14 cellular contexts compared by ENCODE assay signal in genomic region chr2:62698653-62699052, GRCh38.
"Had no signal": no experiment of that assay in that cellular context is flagged by ENCODE, and none has a peak within 500 bp of the region (broad histone marks: within the 10 kb centered on the region; RNA-seq: fewer than 3 reads in every experiment).

No MANE protein-coding gene starts in this region.

- H3K4me1 ChIP-seq: parathyroid adenoma had no signal

- H3K36me3 Mint-ChIP-seq: activated naive CD4-positive, alpha-beta T cell treated with anti-CD3 and anti-CD28 coated beads, Interleukin-2, amount 10 ng/mL, durations not matched to agents 7 days and 5 days; naive B cell had no signal

- ATAC-seq: activated CD4-positive, alpha-beta T cell treated with anti-CD3 and anti-CD28 coated beads for 36 hours had no signal

- H3K4me1 Mint-ChIP-seq: activated CD4-positive, alpha-beta memory T cell treated with anti-CD3 and anti-CD28 coated beads, Interleukin-2, amount 10 ng/mL, durations not matched to agents 7 days and 5 days; activated CD4-positive, alpha-beta T cell treated with anti-CD3 and anti-CD28 coated beads for 36 hours; activated naive CD4-positive, alpha-beta T cell treated with anti-CD3 and anti-CD28 coated beads, Interleukin-2, amount 10 ng/mL, durations not matched to agents 7 days and 5 days; naive B cell had no signal

- H3K27ac ChIP-seq: parathyroid adenoma, skin epidermis had no signal

- H3K4me3 ChIP-seq: lung, skin epidermis had no signal

- H3K4me3 Mint-ChIP-seq: activated CD4-positive, alpha-beta memory T cell treated with anti-CD3 and anti-CD28 coated beads, Interleukin-2, amount 10 ng/mL, durations not matched to agents 7 days and 5 days; activated CD4-positive, alpha-beta T cell treated with anti-CD3 and anti-CD28 coated beads for 36 hours; activated naive CD4-positive, alpha-beta T cell treated with anti-CD3 and anti-CD28 coated beads, Interleukin-2, amount 10 ng/mL, durations not matched to agents 7 days and 5 days; activated T-cell treated with anti-CD3 and anti-CD28 coated beads, Interleukin-2, amount 50 U/mL, for 24 hours; naive B cell had no signal

- DNase-seq: activated CD4-positive, alpha-beta memory T cell treated with anti-CD3 and anti-CD28 coated beads, Interleukin-2, amount 10 ng/mL, durations not matched to agents 7 days and 5 days; activated CD4-positive, alpha-beta T cell treated with anti-CD3 and anti-CD28 coated beads for 36 hours; activated naive CD4-positive, alpha-beta T cell treated with anti-CD3 and anti-CD28 coated beads, Interleukin-2, amount 10 ng/mL, durations not matched to agents 7 days and 5 days; activated T-cell treated with anti-CD3 and anti-CD28 coated beads, Interleukin-2, amount 50 U/mL, for 24 hours; midbrain; naive B cell; retina; stimulated activated CD4-positive, alpha-beta T cell treated with anti-CD3 and anti-CD28 coated beads, Interleukin-4, amount 100 ng/mL, for 4 hours; stimulated activated CD8-positive, alpha-beta memory T cell treated with anti-CD3 and anti-CD28 coated beads, Interleukin-4, amount 100 ng/mL, for 48 hours; stimulated activated naive CD4-positive, alpha-beta T cell treated with Interleukin-2 at 50 U/mL for 16 hours; T-helper 2 cell had no signal

- H3K79me2 ChIP-seq: parathyroid adenoma had no signal

- H3K27ac Mint-ChIP-seq: activated CD4-positive, alpha-beta memory T cell treated with anti-CD3 and anti-CD28 coated beads, Interleukin-2, amount 10 ng/mL, durations not matched to agents 7 days and 5 days; activated CD4-positive, alpha-beta T cell treated with anti-CD3 and anti-CD28 coated beads for 36 hours; activated naive CD4-positive, alpha-beta T cell treated with anti-CD3 and anti-CD28 coated beads, Interleukin-2, amount 10 ng/mL, durations not matched to agents 7 days and 5 days; activated T-cell treated with anti-CD3 and anti-CD28 coated beads, Interleukin-2, amount 50 U/mL, for 24 hours; naive B cell had no signal

- H3K9me3 Mint-ChIP-seq: activated CD4-positive, alpha-beta memory T cell treated with anti-CD3 and anti-CD28 coated beads, Interleukin-2, amount 10 ng/mL, durations not matched to agents 7 days and 5 days; activated naive CD4-positive, alpha-beta T cell treated with anti-CD3 and anti-CD28 coated beads, Interleukin-2, amount 10 ng/mL, durations not matched to agents 7 days and 5 days; activated T-cell treated with anti-CD3 and anti-CD28 coated beads, Interleukin-2, amount 50 U/mL, for 24 hours; naive B cell had no signal

- H2AFZ ChIP-seq: parathyroid adenoma had no signal

- H3K9ac ChIP-seq: parathyroid adenoma had no signal
